In the genomic region with DNA sequence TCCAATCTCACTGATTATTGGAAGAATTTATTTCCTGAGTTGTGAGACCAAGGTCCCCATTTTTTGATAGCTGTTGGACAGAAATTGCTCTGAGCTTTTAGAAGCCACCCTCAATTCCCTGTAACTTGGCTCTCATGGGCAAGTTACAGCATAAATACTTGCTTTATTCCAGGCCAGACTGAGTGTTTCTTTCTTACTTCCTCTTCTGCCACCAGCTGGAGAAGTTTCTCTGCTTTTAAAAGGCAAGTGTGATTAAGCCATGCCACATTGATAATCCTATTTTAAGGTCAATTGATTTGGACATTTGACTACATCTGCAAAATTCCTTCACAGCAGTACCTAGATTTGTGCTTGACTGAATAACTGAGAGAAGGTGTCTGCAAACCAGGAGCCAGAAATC, we compare ENCODE assay signal across 19 cellular contexts. TPM values are rescaled to one million over a fixed set of nuclear protein-coding genes. Genes with fewer than 3 reads are reported as not detected.
DNase-seq lines count a peak whose midpoint lies in the region; TF ChIP-seq lines count a peak whose summit lies in the region.
"Had no signal": no experiment of that assay in that cellular context is flagged by ENCODE, and none has a peak within 500 bp of the region (broad histone marks: within the 10 kb centered on the region; RNA-seq: fewer than 3 reads in every experiment).

No MANE protein-coding gene starts in this region.

- H3K9me3 ChIP-seq in OCI-LY3 (ENCODE audit: insufficient read depth, low read length) = peaks cover 6% of the 10 kb centered on the region; the same call in 1 of the 2 replicates
- H3K9me3 ChIP-seq in mesenchymal stem cell (ENCODE audit: control insufficient read depth, low read length) = peaks cover 5% of the 10 kb centered on the region
- H3K9me3 ChIP-seq in ovary = no peaks in the 10 kb centered on the region
- H3K9me3 ChIP-seq: SJSA1 had no signal

- no peak overlapping the region for H2AFZ ChIP-seq in OCI-LY3 (ENCODE audit: low read depth, low read length)
- H2AFZ ChIP-seq in mesenchymal stem cell (ENCODE audit: low read depth, low read length) = no peak overlapping the region

- no peaks in the 10 kb centered on the region for H3K79me2 ChIP-seq in OCI-LY3 (ENCODE audit: low read length)

- H2BK12ac ChIP-seq in mesenchymal stem cell (ENCODE audit: low read length in 2 of 2) = no peak overlapping the region

- TF ChIP-seq POLR2A in ovary (IDR thresholded peaks at IDR 0.05) = no peak

- H3K18ac ChIP-seq in mesenchymal stem cell (ENCODE audit: low read depth in 1 of 2, low read length in 2 of 2) = no peak overlapping the region

- no peak overlapping the region for H3K4me3 ChIP-seq in OCI-LY3 (ENCODE audit: low read length)
- H3K4me3 ChIP-seq in mesenchymal stem cell (ENCODE audit: insufficient read depth in 1 of 2, low read depth in 1 of 2, low read length in 2 of 2) = no peak overlapping the region
- no peak overlapping the region for H3K4me3 ChIP-seq in ovary
- H3K4me3 ChIP-seq: K562, SJSA1 had no signal

- H3K9ac ChIP-seq in OCI-LY3 (ENCODE audit: low read length) (no peak overlapping the region), mesenchymal stem cell (ENCODE audit: low read length) (peak overlapping the region; percentile 22)

- H4K8ac ChIP-seq in mesenchymal stem cell (ENCODE audit: low read length) = no peak overlapping the region

- no peak overlapping the region for H3K27ac ChIP-seq in OCI-LY3 (ENCODE audit: low read length)
- no peak overlapping the region for H3K27ac ChIP-seq in mesenchymal stem cell (ENCODE audit: low read length, poor library complexity, severe bottlenecking)
- no peak overlapping the region for H3K27ac ChIP-seq in ovary
- H3K27ac ChIP-seq: C4-2B, SJSA1 had no signal

- H3K79me1 ChIP-seq in mesenchymal stem cell (replicated peaks; ENCODE audit: low read length, poor library complexity, severe bottlenecking) = no peaks in the 10 kb centered on the region

- H4K20me1 ChIP-seq in OCI-LY3 (ENCODE audit: insufficient read depth, low read length) = no peaks in the 10 kb centered on the region

- no peak for TF ChIP-seq EP300 in ovary (IDR thresholded peaks at IDR 0.05)

- H2BK5ac ChIP-seq in mesenchymal stem cell (ENCODE audit: low read depth, low read length, poor library complexity, severe bottlenecking) = no peak overlapping the region

- TF ChIP-seq CTCF in OCI-LY3 (IDR thresholded peaks at IDR 0.05; ENCODE audit: low read depth, low read length) (peak; percentile 5; the same call in 1 of the 2 replicates), GM13976 (IDR thresholded peaks at IDR 0.05; ENCODE audit: borderline replicate concordance, control extremely low read depth, extremely low read depth, insufficient read depth, missing control alignments) (no peak), ovary (IDR thresholded peaks at IDR 0.05) (no peak)

- no peak overlapping the region for H4K91ac ChIP-seq in mesenchymal stem cell (ENCODE audit: low read length)

- no peak overlapping the region for H2BK120ac ChIP-seq in mesenchymal stem cell (ENCODE audit: low read depth, low read length)

- intact Hi-C loops in ovary (cut with DNase I) = no loop called here

- H3K4me2 ChIP-seq in OCI-LY3 (ENCODE audit: low read length) = no peak overlapping the region
- H3K4me2 ChIP-seq in mesenchymal stem cell (ENCODE audit: low read length, poor library complexity, severe bottlenecking) = no peak overlapping the region

- H3K27me3 ChIP-seq in OCI-LY3 (ENCODE audit: low read depth, low read length) (no peaks in the 10 kb centered on the region), mesenchymal stem cell (ENCODE audit: control insufficient read depth in 1 of 2, insufficient read depth in 1 of 2, low read length in 2 of 2) (no peaks in the 10 kb centered on the region), ovary (no peaks in the 10 kb centered on the region)
- H3K27me3 ChIP-seq: SJSA1 had no signal

- no peak overlapping the region for H3K4ac ChIP-seq in mesenchymal stem cell (ENCODE audit: low read depth in 1 of 2, low read length in 2 of 2)

- H3K36me3 ChIP-seq in OCI-LY3 (replicated peaks; ENCODE audit: low read depth, low read length) (no peaks in the 10 kb centered on the region), mesenchymal stem cell (ENCODE audit: control insufficient read depth in 1 of 2, insufficient read depth in 2 of 2, low read depth in 1 of 2, low read length in 2 of 2) (no peaks in the 10 kb centered on the region), ovary (no peaks in the 10 kb centered on the region)
- H3K36me3 ChIP-seq: SJSA1 had no signal

- no peak overlapping the region for H2BK15ac ChIP-seq in mesenchymal stem cell (ENCODE audit: low read depth, poor library complexity, severe bottlenecking)

- H3K14ac ChIP-seq in mesenchymal stem cell (ENCODE audit: low read length in 2 of 2) = no peak overlapping the region

- no peak overlapping the region for H2AK5ac ChIP-seq in mesenchymal stem cell (ENCODE audit: low read length, severe bottlenecking)

- no peak overlapping the region for H3K23ac ChIP-seq in mesenchymal stem cell (ENCODE audit: low read length in 2 of 2)

- H3K4me1 ChIP-seq in OCI-LY3 (ENCODE audit: low read length) = peaks cover 5% of the 10 kb centered on the region; the same call in 1 of the 2 replicates
- no peaks in the 10 kb centered on the region for H3K4me1 ChIP-seq in mesenchymal stem cell (ENCODE audit: control insufficient read depth, insufficient read depth, low read depth, low read length)
- no peaks in the 10 kb centered on the region for H3K4me1 ChIP-seq in ovary (ENCODE audit: insufficient read depth)
- H3K4me1 ChIP-seq: SJSA1 had no signal

- in situ Hi-C loops in GM13976 (cut with MboI; ENCODE audit: low sequenced_read_pairs, unreplicated experiment) = no loop called here

- DNase-seq in CD1c-positive myeloid dendritic cell (ENCODE audit: extremely low spot score) = peak; percentile 40
- peak; percentile 41 to 43 for DNase-seq in Kasumi-1 (lab: John Stamatoyannopoulos, UW)
- DNase-seq in mesenchymal stem cell = no peak
- no peak for DNase-seq in GM13976 (ENCODE audit: low spot score)
- DNase-seq in ovary = no peak
- DNase-seq in activated gamma-delta T cell treated with Interleukin-2 at 50 U/mL for 16 hours = no peak
- DNase-seq: DND-41; NCI-H1105; NCI-H2081; NCI-H510A; NCI-H748 treated with DMSO at 0.1 percent for 48 hours; NK-92 treated with Interleukin-12 subunit alpha and Interleukin-12 subunit beta, amount 100 ng/mL, for 24 hours; SW 1271 had no signal

RNA-seq across cellular contexts. Expression of a gene that starts 14.1 kb away (rescaled TPM):
- polyA plus RNA-seq in mesenchymal stem cell (2013, experiment 1 of 2) = not detected
- not detected for polyA plus RNA-seq in mesenchymal stem cell (2013, experiment 2 of 2)
- total RNA-seq in ovary = under 1 TPM in 1 of 7 donors, not detected in 6; 0.50 TPM
- polyA plus RNA-seq in ovary = not detected
- total RNA-seq: G401, H4, K562, SJSA1 had no signal
- polyA plus RNA-seq: K562 had no signal

RNA-seq across cellular contexts. Expression of a gene that starts 20.3 kb away (rescaled TPM):
- not detected for polyA plus RNA-seq in mesenchymal stem cell (2013, experiment 1 of 2)
- not detected for polyA plus RNA-seq in mesenchymal stem cell (2013, experiment 2 of 2)
- under 1 TPM in 1 of 7 donors, not detected in 6; 0.98 TPM for total RNA-seq in ovary
- polyA plus RNA-seq in ovary = not detected
- total RNA-seq: G401, H4, K562, SJSA1 had no signal

RNA-seq across cellular contexts. Expression of a gene that starts 54.9 kb away (rescaled TPM):
- polyA plus RNA-seq in mesenchymal stem cell (2013, experiment 1 of 2) = 0.10 TPM
- polyA plus RNA-seq in mesenchymal stem cell (2013, experiment 2 of 2) = 0.03 TPM
- total RNA-seq in ovary = 10 to 100 TPM in 1 of 7 donors, 1 to 10 TPM in 4, under 1 TPM in 1, not detected in 1; 0.40 to 21.3 (median 2.6) TPM
- polyA plus RNA-seq in ovary = under 1 TPM; 0.21 to 0.45 TPM
- total RNA-seq: G401, H4, SJSA1 had no signal

Comparison
In these comparisons a context has a peak if more than half of its experiments do, and no peak if none do; other contexts are left out.
1. DNase-seq: peak in CD1c-positive myeloid dendritic cell (single experiment) and Kasumi-1 (2 of 2); none in mesenchymal stem cell (single experiment), GM13976 (single experiment), ovary (0 of 5) and activated gamma-delta T cell treated with Interleukin-2 at 50 U/mL for 16 hours (single experiment).